In the genomic region with DNA sequence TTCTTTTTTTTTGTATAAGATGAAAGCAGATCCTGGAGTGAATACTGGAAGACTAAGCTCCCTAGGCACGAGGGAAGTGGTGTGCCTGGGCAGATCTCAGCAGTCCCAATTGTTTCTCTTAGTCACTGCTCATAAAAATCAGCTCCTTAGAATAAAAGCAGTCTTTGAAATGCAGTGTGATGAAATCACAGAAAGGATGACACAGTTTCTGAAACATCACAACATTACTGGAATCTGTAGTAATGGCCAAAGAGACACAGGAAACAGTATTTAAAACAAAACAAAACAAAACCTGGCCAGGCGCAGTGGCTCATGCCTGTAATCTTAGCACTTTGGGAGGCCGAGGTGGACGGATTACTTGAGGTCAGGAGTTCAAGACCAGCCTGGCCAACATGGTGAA, we compare ENCODE assay signal across 1 cellular context.
TF ChIP-seq lines count a peak whose summit lies in the region.

No MANE protein-coding gene starts in this region.

TF ChIP-seq in GM12878, 131 proteins besides CTCF, POLR2A, EP300 and RAD21:
- TF ChIP-seq POLR2AphosphoS2 (IDR thresholded peaks at IDR 0.05; ENCODE audit: low read depth, low read length): no peak
